12 cellular contexts compared by ENCODE assay signal in the genomic region with DNA sequence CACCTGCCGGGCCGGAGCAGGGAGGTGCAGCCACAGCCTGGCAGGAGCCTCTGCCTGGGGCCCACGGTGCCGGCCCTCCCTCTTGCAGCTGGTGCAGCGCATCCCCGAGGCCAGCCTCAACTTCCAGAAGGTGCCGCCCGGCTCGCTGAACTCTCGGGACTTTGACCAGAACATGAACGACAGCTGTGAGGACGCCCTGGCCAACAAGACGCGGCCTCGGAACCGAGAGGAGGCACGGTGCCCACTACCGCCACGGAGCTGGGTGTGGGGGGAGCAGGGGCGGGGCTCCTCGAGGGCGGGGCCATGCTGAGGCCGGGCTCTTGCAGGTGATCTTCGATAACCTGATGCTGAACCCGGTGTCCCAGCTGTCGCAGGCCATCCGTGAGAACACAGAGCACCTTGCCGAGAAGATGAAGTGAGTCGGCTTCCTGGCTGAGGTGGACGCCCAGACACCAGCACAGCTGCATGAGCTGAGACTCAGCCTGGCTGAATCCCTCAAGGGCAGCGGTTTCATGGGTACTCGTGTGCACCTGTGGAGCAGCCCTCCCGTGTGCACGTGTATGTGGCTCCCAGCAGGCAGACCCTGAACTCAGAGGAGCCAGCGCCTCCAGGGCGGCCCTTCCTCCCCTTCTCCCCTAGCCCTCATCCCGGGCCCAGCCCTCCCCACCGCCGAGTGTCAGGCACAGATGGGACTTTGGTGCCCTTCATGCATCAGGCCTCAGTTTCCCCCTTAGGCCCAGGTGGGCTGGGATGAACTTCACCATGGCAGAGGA. TPM values are rescaled to one million over a fixed set of nuclear protein-coding genes. Genes with fewer than 3 reads are reported as not detected.
DNase-seq lines count a peak whose midpoint lies in the region; ATAC-seq and TF ChIP-seq lines count a peak whose summit lies in the region.
"Had no signal": no experiment of that assay in that cellular context is flagged by ENCODE, and none has a peak within 500 bp of the region (broad histone marks: within the 10 kb centered on the region; RNA-seq: fewer than 3 reads in every experiment).

No MANE protein-coding gene starts in this region.

- peaks cover 0 to 7% (median 0%) of the 10 kb centered on the region in 9 donors for H3K36me3 ChIP-seq in heart left ventricle
- H3K36me3 ChIP-seq: thoracic aorta had no signal

- peak in 3 of 5 donors; percentile 18 to 55 (median 21) for DNase-seq in heart left ventricle
- no peak for DNase-seq in left ventricle myocardium superior
- no peak for DNase-seq in RWPE1 (ENCODE audit: low spot score)
- peak; percentile 46 for DNase-seq in left lobe of liver (ENCODE audit: low spot score)
- DNase-seq in type B pancreatic cell (ENCODE audit: extremely low spot score, unreplicated experiment), result peak; percentile 68
- DNase-seq in occipital lobe (lab: John Stamatoyannopoulos, UW), result no peak
- DNase-seq in kidney glomerular epithelial cell (lab: John Stamatoyannopoulos, UW), result no peak
- DNase-seq: activated CD4-positive, alpha-beta T cell treated with anti-CD3 and anti-CD28 coated beads for 4 hours; mesenchymal stem cell; nucleus accumbens had no signal

- H3K4me1 ChIP-seq in heart left ventricle, result peaks cover 0 to 28% (median 12%) of the 10 kb centered on the region in 12 donors

- H3K27me3 Mint-ChIP-seq in type B pancreatic cell, result no peaks in the 10 kb centered on the region

- H3K27ac Mint-ChIP-seq in type B pancreatic cell, result no peak overlapping the region

- no peaks in the 10 kb centered on the region for H3K9me3 ChIP-seq in heart left ventricle
- H3K9me3 ChIP-seq: thoracic aorta had no signal

- H3K27ac ChIP-seq in heart left ventricle, result no peak overlapping the region
- H3K27ac ChIP-seq in RWPE1, result peak overlapping the region; percentile 55
- H3K27ac ChIP-seq: thoracic aorta had no signal

- H3K4me3 Mint-ChIP-seq in type B pancreatic cell, result no peak overlapping the region

- no peaks in the 10 kb centered on the region for H3K36me3 Mint-ChIP-seq in type B pancreatic cell

- H3K9me3 Mint-ChIP-seq in type B pancreatic cell, result no peaks in the 10 kb centered on the region

- ATAC-seq in heart left ventricle (no peak), left ventricle myocardium superior (no peak), left lobe of liver (no peak), GM21515 (IDR thresholded peaks at IDR 0.05; ENCODE audit: unreplicated experiment) (no peak)

- H3K4me1 Mint-ChIP-seq in type B pancreatic cell (ENCODE audit: unreplicated experiment), result peaks cover 6% of the 10 kb centered on the region

- TF ChIP-seq CTCF in heart left ventricle (IDR thresholded peaks at IDR 0.05) (no peak), RWPE1 (conservative IDR thresholded peaks at IDR 0.05; ENCODE audit: low read depth) (no peak), type B pancreatic cell (conservative IDR thresholded peaks at IDR 0.05) (no peak)

- TF ChIP-seq POLR2A in heart left ventricle (IDR thresholded peaks at IDR 0.05), result no peak

- no peaks in the 10 kb centered on the region for H3K27me3 ChIP-seq in heart left ventricle

- 89 to 92% (median 90%) methylated on average over 15 to 39 of the region's 39 CpGs for WGBS in heart left ventricle, 4 donors

- POLR2A ChIA-PET in RWPE1 (lab: Yijun Ruan, JAX; ENCODE audit: low non-redundant PET), result interaction anchor here (0.6 to 0.7 kb wide), 2 partner anchors 44 to 125 kb away, joined by 3 to 4 read pairs; no protein-coding TSS in a partner anchor

- H3K4me3 ChIP-seq in heart left ventricle, result no peak overlapping the region
- H3K4me3 ChIP-seq: thoracic aorta had no signal

- CTCF ChIA-PET in RWPE1 (lab: Yijun Ruan, JAX), result no interaction called here

- intact Hi-C loops in heart left ventricle (cut with DNase I), result loop anchor here in 3 of 10 donors (1.0 to 10.0 kb wide), 2 partner anchors 151 to 152 kb away; no protein-coding TSS in a partner anchor
- intact Hi-C loops in left ventricle myocardium superior (cut with micrococcal nuclease), result no loop called here

RNA-seq across cellular contexts. Expression of a gene that starts 28.6 kb away (rescaled TPM):
- 10 to 100 TPM in 8 of 9 donors, 1 to 10 TPM in 1; 9.1 to 21.9 (median 12.5) TPM for total RNA-seq in heart left ventricle
- polyA plus RNA-seq in heart left ventricle, result 10 to 100 TPM in 1 of 2 donors, 1 to 10 TPM in 1; 7.5 to 17.9 TPM
- 10.7 TPM for total RNA-seq in left ventricle myocardium superior
- total RNA-seq in left lobe of liver, result 22.9 TPM
- total RNA-seq in type B pancreatic cell (ENCODE audit: low replicate concordance), result 26.5 and 51.5 TPM in 2 replicates
- total RNA-seq in occipital lobe, result 22.8 TPM

RNA-seq across cellular contexts. Expression of a gene that starts 31.1 kb away (rescaled TPM):
- total RNA-seq in heart left ventricle, result 1 to 10 TPM in 1 of 9 donors, under 1 TPM in 4, not detected in 4; 0.25 to 1.5 (median 0.40) TPM
- polyA plus RNA-seq in heart left ventricle, result under 1 TPM in 1 of 2 donors, not detected in 1; 0.12 TPM
- total RNA-seq in left ventricle myocardium superior, result 0.27 TPM
- total RNA-seq in left lobe of liver, result not detected
- total RNA-seq in type B pancreatic cell (ENCODE audit: low replicate concordance), result 0.17 TPM in 2 replicates
- total RNA-seq in occipital lobe, result 5.8 TPM

Comparison
In these comparisons a context has a peak if more than half of its experiments do, and no peak if none do; other contexts are left out.
1. DNase-seq: peak in heart left ventricle (3 of 5), left lobe of liver (single experiment) and type B pancreatic cell (single experiment); none in left ventricle myocardium superior (single experiment), RWPE1 (single experiment), occipital lobe (single experiment) and kidney glomerular epithelial cell (single experiment).